Comparison of ENCODE assay signal across 18 cellular contexts in genomic region chr3:19932422-19932821, GRCh38. TPM values are rescaled to one million over a fixed set of nuclear protein-coding genes. Genes with fewer than 3 reads are reported as not detected.
"Had no signal": no experiment of that assay in that cellular context is flagged by ENCODE, and none has a peak within 500 bp of the region (broad histone marks: within the 10 kb centered on the region; RNA-seq: fewer than 3 reads in every experiment).

No MANE protein-coding gene starts in this region.

- ATAC-seq: body of pancreas, gastrocnemius medialis, heart right ventricle, left lung had no signal

- H3K36me3 ChIP-seq: gastrocnemius medialis, heart right ventricle, left lung, ovary, tibial artery, uterus, WERI-Rb-1 had no signal

- H3K9me3 ChIP-seq: body of pancreas, gastrocnemius medialis, heart right ventricle, left lung, ovary, tibial artery, uterus had no signal

- DNase-seq: activated CD4-positive, alpha-beta T cell treated with anti-CD3 and anti-CD28 coated beads, Interleukin-2, amount 10 ng/mL, durations not matched to agents 7 days and 5 days; activated CD8-positive, alpha-beta memory T cell treated with anti-CD3 and anti-CD28 coated beads, Interleukin-2, amount 10 ng/mL, durations not matched to agents 7 days and 5 days; activated naive CD4-positive, alpha-beta T cell treated with anti-CD3 and anti-CD28 coated beads for 36 hours; body of pancreas; central memory CD4-positive, alpha-beta T cell; cortex of kidney; effector memory CD4-positive, alpha-beta T cell; gastrocnemius medialis; heart right ventricle; islet precursor cell; left lung; ovary; stimulated activated CD4-positive, alpha-beta T cell treated with anti-CD3 and anti-CD28 coated beads, Interleukin-4, amount 100 ng/mL, for 1 hour; stimulated activated CD8-positive, alpha-beta memory T cell treated with anti-CD3 and anti-CD28 coated beads, Interleukin-4, amount 100 ng/mL, for 48 hours; tibial artery; uterus; WERI-Rb-1 had no signal

- H3K4me1 ChIP-seq: body of pancreas, gastrocnemius medialis, tibial artery, uterus had no signal

- H3K27me3 ChIP-seq: body of pancreas, gastrocnemius medialis, ovary, tibial artery, uterus had no signal

- H3K4me3 ChIP-seq: body of pancreas, gastrocnemius medialis, heart right ventricle, left lung, ovary, tibial artery, uterus had no signal

- H3K4me3 Mint-ChIP-seq: activated CD4-positive, alpha-beta T cell treated with anti-CD3 and anti-CD28 coated beads, Interleukin-2, amount 10 ng/mL, durations not matched to agents 7 days and 5 days; activated CD8-positive, alpha-beta memory T cell treated with anti-CD3 and anti-CD28 coated beads, Interleukin-2, amount 10 ng/mL, durations not matched to agents 7 days and 5 days; activated naive CD4-positive, alpha-beta T cell treated with anti-CD3 and anti-CD28 coated beads for 36 hours had no signal

- H3K9me3 Mint-ChIP-seq: activated CD4-positive, alpha-beta T cell treated with anti-CD3 and anti-CD28 coated beads, Interleukin-2, amount 10 ng/mL, durations not matched to agents 7 days and 5 days; activated naive CD4-positive, alpha-beta T cell treated with anti-CD3 and anti-CD28 coated beads for 36 hours had no signal

- H3K27ac Mint-ChIP-seq: activated CD4-positive, alpha-beta T cell treated with anti-CD3 and anti-CD28 coated beads, Interleukin-2, amount 10 ng/mL, durations not matched to agents 7 days and 5 days; activated naive CD4-positive, alpha-beta T cell treated with anti-CD3 and anti-CD28 coated beads for 36 hours had no signal

- H3K27ac ChIP-seq: epithelial cell of prostate, gastrocnemius medialis, ovary, tibial artery, uterus, WERI-Rb-1 had no signal

RNA-seq across cellular contexts. Expression of gene EFHB, which starts 1.6 kb away (rescaled TPM):
- total RNA-seq: gastrocnemius medialis had no signal
